7 cellular contexts compared by ENCODE assay signal in genomic region chr3:18111702-18112311, GRCh38.
DNase-seq lines count a peak whose midpoint lies in the region; ATAC-seq and TF ChIP-seq lines count a peak whose summit lies in the region.

No MANE protein-coding gene starts in this region.

- in situ Hi-C loops in SK-MEL-5 (cut with HindIII; ENCODE audit: low pct_unique_long_range_greater_than_20kb, low sequenced_read_pairs), result no loop called here

- H3K27ac ChIP-seq in mesenchymal stem cell (ENCODE audit: low read length, poor library complexity, severe bottlenecking), result no peak overlapping the region
- H3K27ac ChIP-seq in suprapubic skin, result no peak overlapping the region

- H2BK120ac ChIP-seq in mesenchymal stem cell (ENCODE audit: low read depth, low read length), result no peak overlapping the region

- WGBS in mesenchymal stem cell, result 47% methylated on average over 5 of the region's 6 CpGs
- 36% methylated on average over 6 of the region's 6 CpGs for WGBS in suprapubic skin

- H3K9me3 ChIP-seq in mesenchymal stem cell (ENCODE audit: control insufficient read depth, low read length) (no peaks in the 10 kb centered on the region), suprapubic skin (no peaks in the 10 kb centered on the region)

- no peak overlapping the region for H2AFZ ChIP-seq in mesenchymal stem cell (ENCODE audit: low read depth, low read length)

- no peak overlapping the region for H2BK12ac ChIP-seq in mesenchymal stem cell (ENCODE audit: low read length in 2 of 2)

- H4K91ac ChIP-seq in mesenchymal stem cell (ENCODE audit: low read length), result no peak overlapping the region

- DNase-seq in GM06990 (ENCODE audit: extremely low read depth, insufficient read length) (no peak), SK-MEL-5 (ENCODE audit: low read depth, low spot score) (peak; percentile 70), mesenchymal stem cell (no peak), suprapubic skin (ENCODE audit: low spot score in 2 of 2) (no peak)
- DNase-seq in activated CD4-positive, alpha-beta T cell treated with anti-CD3 and anti-CD28 coated beads for 48 hours, result no peak

- H4K8ac ChIP-seq in mesenchymal stem cell (ENCODE audit: low read length), result no peak overlapping the region

- H3K4me1 ChIP-seq in mesenchymal stem cell (ENCODE audit: control insufficient read depth, insufficient read depth, low read depth, low read length) (no peaks in the 10 kb centered on the region), suprapubic skin (peaks cover 7% of the 10 kb centered on the region)

- H2BK15ac ChIP-seq in mesenchymal stem cell (ENCODE audit: low read depth, poor library complexity, severe bottlenecking), result no peak overlapping the region

- H3K79me1 ChIP-seq in mesenchymal stem cell (replicated peaks; ENCODE audit: low read length, poor library complexity, severe bottlenecking), result no peaks in the 10 kb centered on the region

- H2BK5ac ChIP-seq in mesenchymal stem cell (ENCODE audit: low read depth, low read length, poor library complexity, severe bottlenecking), result no peak overlapping the region

- peak overlapping the region; percentile 2; the same call in 1 of the 2 replicates for H3K4me3 ChIP-seq in GM06990 (replicated peaks; ENCODE audit: low read depth, low read length)
- peak overlapping the region in 1 of 2 experiments; percentile 62 for H3K4me3 ChIP-seq in mesenchymal stem cell (ENCODE audit: insufficient read depth in 1 of 2, low read depth in 1 of 2, low read length in 2 of 2)
- H3K4me3 ChIP-seq in suprapubic skin, result no peak overlapping the region

- peak overlapping the region; percentile 82 for H3K9ac ChIP-seq in mesenchymal stem cell (ENCODE audit: low read length)

- TF ChIP-seq CTCF in GM06990 (IDR thresholded peaks at IDR 0.05; ENCODE audit: insufficient read depth, low read length, poor library complexity, severe bottlenecking) (no peak), suprapubic skin (IDR thresholded peaks at IDR 0.05) (no peak)

- H3K4ac ChIP-seq in mesenchymal stem cell (ENCODE audit: low read depth in 1 of 2, low read length in 2 of 2), result no peak overlapping the region

- TF ChIP-seq EP300 in suprapubic skin (IDR thresholded peaks at IDR 0.05), result no peak

- peak overlapping the region; percentile 28 for H3K4me2 ChIP-seq in mesenchymal stem cell (ENCODE audit: low read length, poor library complexity, severe bottlenecking)

- TF ChIP-seq POLR2A in suprapubic skin (IDR thresholded peaks at IDR 0.05), result no peak

- H2AK5ac ChIP-seq in mesenchymal stem cell (ENCODE audit: low read length, severe bottlenecking), result no peak overlapping the region

- H3K23ac ChIP-seq in mesenchymal stem cell (ENCODE audit: low read length in 2 of 2), result no peak overlapping the region

- ATAC-seq in GM19372 (IDR thresholded peaks at IDR 0.05; ENCODE audit: low read depth, unreplicated experiment) (peak; percentile 80), HG03159 (IDR thresholded peaks at IDR 0.05; ENCODE audit: unreplicated experiment) (peak; percentile 87)

- H3K27me3 ChIP-seq in GM06990 (replicated peaks; ENCODE audit: control insufficient read depth, insufficient read depth, low read length) (no peaks in the 10 kb centered on the region), mesenchymal stem cell (ENCODE audit: control insufficient read depth in 1 of 2, insufficient read depth in 1 of 2, low read length in 2 of 2) (no peaks in the 10 kb centered on the region), suprapubic skin (no peaks in the 10 kb centered on the region)

- H3K14ac ChIP-seq in mesenchymal stem cell (ENCODE audit: low read length in 2 of 2), result no peak overlapping the region

- no peak overlapping the region for H3K18ac ChIP-seq in mesenchymal stem cell (ENCODE audit: low read depth in 1 of 2, low read length in 2 of 2)

- no peaks in the 10 kb centered on the region for H3K36me3 ChIP-seq in GM06990 (ENCODE audit: control insufficient read depth, insufficient read depth, low read length)
- no peaks in the 10 kb centered on the region for H3K36me3 ChIP-seq in mesenchymal stem cell (ENCODE audit: control insufficient read depth in 1 of 2, insufficient read depth in 2 of 2, low read depth in 1 of 2, low read length in 2 of 2)
- no peaks in the 10 kb centered on the region for H3K36me3 ChIP-seq in suprapubic skin
